In the genomic region with DNA sequence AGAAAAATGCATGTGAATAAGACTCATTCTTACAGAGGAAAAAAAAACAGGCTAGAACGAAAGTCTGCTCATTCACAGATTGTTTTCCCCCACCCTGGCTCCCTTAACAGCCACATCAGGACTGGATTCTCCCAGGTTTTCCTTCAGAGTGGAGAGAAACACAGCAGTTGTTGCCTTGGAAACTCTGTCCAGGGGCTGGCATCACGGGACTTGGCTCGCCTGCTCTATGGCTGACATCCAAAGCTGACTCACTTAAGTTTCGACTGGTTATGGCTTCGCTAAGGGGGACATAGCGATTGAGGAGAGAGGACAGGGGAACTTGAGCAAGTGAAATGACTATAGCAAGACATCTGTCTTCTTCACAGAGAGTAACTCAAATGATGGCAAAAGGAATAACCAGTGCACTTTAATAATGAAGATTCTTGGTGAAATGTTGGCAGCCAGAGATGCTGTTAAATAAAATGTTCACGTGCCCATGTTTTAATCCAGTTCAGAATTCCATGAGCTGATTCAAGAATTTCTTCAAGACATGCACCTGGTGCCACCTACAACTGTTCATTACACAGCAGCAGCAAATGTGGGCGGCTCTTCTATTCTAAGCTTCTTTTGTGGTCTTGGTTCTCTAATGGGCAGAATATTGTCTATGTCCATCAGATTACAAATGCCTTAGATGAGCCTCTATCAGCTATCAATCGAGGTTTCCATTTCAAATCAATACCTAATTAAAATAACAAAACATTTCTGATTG, we compare ENCODE assay signal across 8 cellular contexts. TPM values are rescaled to one million over a fixed set of nuclear protein-coding genes. Genes with fewer than 3 reads are reported as not detected.
DNase-seq lines count a peak whose midpoint lies in the region; ATAC-seq and TF ChIP-seq lines count a peak whose summit lies in the region.

No MANE protein-coding gene starts in this region.

- no peak overlapping the region for H3K27ac Mint-ChIP-seq in naive thymus-derived CD4-positive, alpha-beta T cell

- H3K36me3 Mint-ChIP-seq in naive thymus-derived CD4-positive, alpha-beta T cell: peaks cover 0 to 6% (median 0%) of the 10 kb centered on the region in 5 donors

- no peak overlapping the region for H3K4me3 ChIP-seq in heart left ventricle
- no peak overlapping the region for H3K4me3 ChIP-seq in WERI-Rb-1 (ENCODE audit: low read depth, low read length)
- H3K4me3 ChIP-seq in naive thymus-derived CD4-positive, alpha-beta T cell (ENCODE audit: low read length): no peak overlapping the region

- peak; percentile 43 to 75 (median 67) for ATAC-seq in heart left ventricle
- peak; percentile 92 for ATAC-seq in sciatic nerve
- ATAC-seq in naive thymus-derived CD4-positive, alpha-beta T cell: no peak
- ATAC-seq in GM21526 (IDR thresholded peaks at IDR 0.05; ENCODE audit: low FRiP score, unreplicated experiment): no peak

- POLR2A ChIA-PET in naive thymus-derived CD4-positive, alpha-beta T cell (lab: Charles Lee): no interaction called here

- intact Hi-C loops in heart left ventricle (cut with DNase I) (loop anchor here in 9 of 10 donors (2.0 to 10.0 kb wide), 7 partner anchors 160 to 470 kb away; no protein-coding TSS in a partner anchor), sciatic nerve (cut with DNase I) (loop anchor here (5.0 kb wide), 1 partner anchor 470 kb away; no protein-coding TSS in a partner anchor)
- intact Hi-C loops in naive thymus-derived CD4-positive, alpha-beta T cell (cut with micrococcal nuclease): no loop called here

- peak; percentile 12 for DNase-seq in HPDE6-E6E7 (ENCODE audit: extremely low spot score)
- peak; percentile 67 for DNase-seq in SK-MEL-5 (ENCODE audit: low read depth, low spot score)
- peak; percentile 52 to 75 (median 60) for DNase-seq in heart left ventricle
- peak; percentile 78 for DNase-seq in sciatic nerve (ENCODE audit: low spot score)
- DNase-seq in WERI-Rb-1: no peak
- no peak for DNase-seq in SW480 (ENCODE audit: low spot score)
- DNase-seq in naive thymus-derived CD4-positive, alpha-beta T cell: no peak

- H3K27ac ChIP-seq in heart left ventricle (peak overlapping the region in 7 of 12 donors; percentile 3 to 49 (median 28)), WERI-Rb-1 (no peak overlapping the region)
- no peak overlapping the region for H3K27ac ChIP-seq in naive thymus-derived CD4-positive, alpha-beta T cell (ENCODE audit: low read depth, low read length)

- WGBS in heart left ventricle, 4 donors: 32 to 38% (median 35%) methylated on average over 8 to 9 of the region's 9 CpGs

- TF ChIP-seq CTCF in heart left ventricle (IDR thresholded peaks at IDR 0.05) (no peak), WERI-Rb-1 (IDR thresholded peaks at IDR 0.05; ENCODE audit: low read depth, low read length) (no peak)

- no peaks in the 10 kb centered on the region for H3K36me3 ChIP-seq in heart left ventricle
- no peaks in the 10 kb centered on the region for H3K36me3 ChIP-seq in WERI-Rb-1
- H3K36me3 ChIP-seq in naive thymus-derived CD4-positive, alpha-beta T cell (ENCODE audit: control insufficient read depth in 2 of 3, insufficient read depth in 3 of 3, low read length in 3 of 3): no peaks in the 10 kb centered on the region

- peaks cover 0 to 2% (median 0%) of the 10 kb centered on the region in 7 donors for H3K4me1 Mint-ChIP-seq in naive thymus-derived CD4-positive, alpha-beta T cell

- no peak overlapping the region for H3K4me3 Mint-ChIP-seq in naive thymus-derived CD4-positive, alpha-beta T cell

- CTCF ChIA-PET in naive thymus-derived CD4-positive, alpha-beta T cell (lab: Charles Lee): no interaction called here

- H3K9me3 ChIP-seq in heart left ventricle (no peaks in the 10 kb centered on the region), WERI-Rb-1 (ENCODE audit: severe bottlenecking) (no peaks in the 10 kb centered on the region)
- H3K9me3 ChIP-seq in naive thymus-derived CD4-positive, alpha-beta T cell (ENCODE audit: control insufficient read depth in 2 of 3, low read length in 3 of 3): no peaks in the 10 kb centered on the region

- H3K27me3 ChIP-seq in heart left ventricle: no peaks in the 10 kb centered on the region
- no peaks in the 10 kb centered on the region for H3K27me3 ChIP-seq in WERI-Rb-1 (ENCODE audit: insufficient read depth, low read depth, severe bottlenecking)
- no peaks in the 10 kb centered on the region for H3K27me3 ChIP-seq in naive thymus-derived CD4-positive, alpha-beta T cell (ENCODE audit: control insufficient read depth in 2 of 2, insufficient read depth in 2 of 2, low read length in 2 of 2)

- in situ Hi-C loops in SK-MEL-5 (cut with HindIII; ENCODE audit: low pct_unique_long_range_greater_than_20kb, low sequenced_read_pairs): no loop called here

- peaks cover 0 to 12% (median 8%) of the 10 kb centered on the region in 5 donors for H3K27me3 Mint-ChIP-seq in naive thymus-derived CD4-positive, alpha-beta T cell

- TF ChIP-seq POLR2A in heart left ventricle (IDR thresholded peaks at IDR 0.05): no peak

- peaks cover 0 to under 1% (median 0%) of the 10 kb centered on the region in 11 donors for H3K9me3 Mint-ChIP-seq in naive thymus-derived CD4-positive, alpha-beta T cell

- H3K4me1 ChIP-seq in heart left ventricle: peaks cover 0 to 35% (median 14%) of the 10 kb centered on the region in 12 donors
- no peaks in the 10 kb centered on the region for H3K4me1 ChIP-seq in naive thymus-derived CD4-positive, alpha-beta T cell (ENCODE audit: control insufficient read depth in 2 of 2, insufficient read depth in 2 of 2, low read length in 2 of 2)

RNA-seq across cellular contexts. Expression of a gene that starts 21.8 kb away (rescaled TPM):
- total RNA-seq in SK-MEL-5 (2014; rRNA removed; shearing (Covaris generic)): 10.5 and 12.1 TPM in 2 replicates
- 10.4 and 13.4 TPM in 2 replicates for polyA plus RNA-seq in SK-MEL-5 (2015; cell fraction: cytosol; rRNA removed)
- polyA plus RNA-seq in SK-MEL-5 (2015; cell fraction: nucleus; rRNA removed): 7.4 and 8.7 TPM in 2 replicates
- total RNA-seq in heart left ventricle (1 to 10 TPM; 1.4 to 4.1 (median 2.9) TPM), sciatic nerve (6.6 TPM)
- 1 to 10 TPM; 2.3 to 2.7 TPM for polyA plus RNA-seq in heart left ventricle
- 10 to 100 TPM in 1 of 5 experiments, 1 to 10 TPM in 4; 3.3 to 16.4 (median 8.4) TPM for total RNA-seq in naive thymus-derived CD4-positive, alpha-beta T cell
- 10 to 100 TPM; 11.9 to 13.8 TPM for polyA plus RNA-seq in naive thymus-derived CD4-positive, alpha-beta T cell

RNA-seq across cellular contexts. Expression of a gene that starts 41.6 kb away (rescaled TPM):
- total RNA-seq in SK-MEL-5 (2014; rRNA removed; shearing (Covaris generic)): not detected in 2 replicates
- polyA plus RNA-seq in SK-MEL-5 (2015; cell fraction: cytosol; rRNA removed): not detected in 2 replicates
- not detected in 2 replicates for polyA plus RNA-seq in SK-MEL-5 (2015; cell fraction: nucleus; rRNA removed)
- total RNA-seq in heart left ventricle (1 to 10 TPM in 2 of 9 donors, under 1 TPM in 2, not detected in 5; 0.58 to 4.2 (median 1.5) TPM), sciatic nerve (5.8 TPM)
- 1 to 10 TPM in 1 of 2 donors, under 1 TPM in 1; 0.57 to 6.5 TPM for polyA plus RNA-seq in heart left ventricle
- not detected for total RNA-seq in naive thymus-derived CD4-positive, alpha-beta T cell
- polyA plus RNA-seq in naive thymus-derived CD4-positive, alpha-beta T cell: not detected

Comparison
In these comparisons a context has a peak if more than half of its experiments do, and no peak if none do; other contexts are left out.
1. DNase-seq: peak in HPDE6-E6E7 (single experiment), SK-MEL-5 (single experiment), heart left ventricle (5 of 5) and sciatic nerve (single experiment); none in WERI-Rb-1 (single experiment), SW480 (single experiment) and naive thymus-derived CD4-positive, alpha-beta T cell (0 of 9).
2. ATAC-seq: peak in heart left ventricle (4 of 4) and sciatic nerve (single experiment); none in naive thymus-derived CD4-positive, alpha-beta T cell (single experiment) and GM21526 (single experiment).
3. H3K27ac ChIP-seq: peak in heart left ventricle (7 of 12); none in WERI-Rb-1 (single experiment) and naive thymus-derived CD4-positive, alpha-beta T cell (single experiment).
4. intact Hi-C loops: an anchor here in heart left ventricle (2.0 to 10.0 kb wide) and sciatic nerve (5.0 kb wide); none called in naive thymus-derived CD4-positive, alpha-beta T cell.